ENCODE assay signal across 22 cellular contexts in the genomic region with DNA sequence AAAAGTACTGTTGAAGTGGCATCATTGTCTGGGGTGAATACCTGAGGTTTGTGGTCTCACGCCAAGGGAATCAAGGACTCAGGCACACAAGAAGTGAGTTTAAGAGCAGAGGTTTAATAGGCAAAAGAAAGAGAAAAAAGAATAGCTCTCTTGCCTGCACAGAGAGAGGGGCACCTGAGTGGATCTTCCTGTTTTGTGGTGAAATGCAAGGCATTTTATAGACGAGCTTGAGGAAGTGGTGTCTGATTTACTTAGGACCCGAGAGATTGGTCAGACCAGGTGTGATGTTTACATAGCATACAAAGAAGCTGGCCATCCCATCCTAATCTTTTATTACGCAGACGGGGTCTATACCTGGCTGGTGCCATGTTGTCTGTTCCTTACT. TPM values are rescaled to one million over a fixed set of nuclear protein-coding genes. Genes with fewer than 3 reads are reported as not detected.
DNase-seq lines count a peak whose midpoint lies in the region; ATAC-seq, FAIRE-seq and TF ChIP-seq lines count a peak whose summit lies in the region.
"Had no signal": no experiment of that assay in that cellular context is flagged by ENCODE, and none has a peak within 500 bp of the region (broad histone marks: within the 10 kb centered on the region; RNA-seq: fewer than 3 reads in every experiment).

No MANE protein-coding gene starts in this region.

- no peaks in the 10 kb centered on the region for H3K79me2 ChIP-seq in Karpas-422 (ENCODE audit: low read length)

- peaks cover 35% of the 10 kb centered on the region for H3K4me1 ChIP-seq in Karpas-422 (ENCODE audit: low read length)
- H3K4me1 ChIP-seq: adrenal gland, BE2C had no signal

- H3K36me3 ChIP-seq in Karpas-422 (ENCODE audit: insufficient read depth, low read length) = no peaks in the 10 kb centered on the region
- H3K36me3 ChIP-seq: adrenal gland, BE2C, heart right ventricle, transverse colon had no signal

- no peaks in the 10 kb centered on the region for H3K9me3 ChIP-seq in Karpas-422 (ENCODE audit: low read length)
- H3K9me3 ChIP-seq: adrenal gland, BE2C, heart right ventricle, transverse colon had no signal

- H2AFZ ChIP-seq in Karpas-422 (ENCODE audit: low read length) = no peak overlapping the region

- FAIRE-seq in GM12892 (lab: Jason Lieb, UNC) = peak; percentile 64
- FAIRE-seq: RCC 7860 had no signal

- no peaks in the 10 kb centered on the region for H3K9me2 ChIP-seq in Karpas-422 (replicated peaks; ENCODE audit: insufficient read depth, low read length)

- H3K27me3 ChIP-seq in Karpas-422 (ENCODE audit: low read length) = no peaks in the 10 kb centered on the region
- H3K27me3 ChIP-seq: BE2C, transverse colon had no signal

- H3K27ac ChIP-seq in Karpas-422 (ENCODE audit: low read length) = peak overlapping the region; percentile 90
- H3K27ac ChIP-seq: adrenal gland had no signal

- peak; percentile 11 for ATAC-seq in left colon

- TF ChIP-seq POLR2A in GM12892 (IDR thresholded peaks at IDR 0.05; ENCODE audit: low read depth, low read length) = no peak

- H4K20me1 ChIP-seq in Karpas-422 (ENCODE audit: insufficient read depth, low read depth, low read length) = no peaks in the 10 kb centered on the region

- intact Hi-C loops in left colon (cut with DNase I, micrococcal nuclease) = no loop called here

- H3K9ac ChIP-seq in Karpas-422 (ENCODE audit: low read length) = peak overlapping the region; percentile 53

- H3K4me2 ChIP-seq in Karpas-422 (ENCODE audit: low read depth, low read length, poor library complexity, severe bottlenecking) = peak overlapping the region; percentile 71

- DNase-seq in GM12892 (ENCODE audit: insufficient read length) = no peak
- peak; percentile 78 for DNase-seq in Karpas-422
- DNase-seq in NOMO-1 treated with DMSO at 0.1 percent for 48 hours (lab: John Stamatoyannopoulos, UW; ENCODE audit: unreplicated experiment) = peak; percentile 64
- no peak for DNase-seq in left colon
- DNase-seq in OCI-M2 (lab: John Stamatoyannopoulos, UW; ENCODE audit: unreplicated experiment) = no peak
- no peak for DNase-seq in hypothalamus (lab: John Stamatoyannopoulos, UW)
- no peak for DNase-seq in NCI-H1092 treated with DMSO at 0.1 percent for 48 hours (lab: John Stamatoyannopoulos, UW)
- DNase-seq: BE2C; central memory CD4-positive, alpha-beta T cell; effector CD4-positive, alpha-beta T cell; heart right ventricle; mesendoderm; NCI-H1417 treated with DMSO at 0.1 percent for 48 hours; SW 1271 had no signal

- peak overlapping the region; percentile 52 for H3K4me3 ChIP-seq in Karpas-422 (ENCODE audit: low read length)
- H3K4me3 ChIP-seq: adrenal gland, heart right ventricle, transverse colon had no signal

RNA-seq across cellular contexts. Expression of gene CCR5, which starts 13.2 kb away (rescaled TPM):
- 0.11 TPM for polyA plus RNA-seq in GM12892 (2012; ENCODE audit: missing spikeins)
- total RNA-seq in Karpas-422 (2014; rRNA removed; shearing (Covaris generic); ENCODE audit: low replicate concordance) = not detected in 2 replicates
- 1 to 10 TPM in 1 of 2 donors, under 1 TPM in 1; 0.55 to 1.8 TPM for total RNA-seq in left colon
- total RNA-seq: H4, NCI-H460, pulmonary artery endothelial cell had no signal
- polyA plus RNA-seq: neural cell had no signal

RNA-seq across cellular contexts. Expression of gene CCRL2, which starts 23.1 kb away (rescaled TPM):
- polyA plus RNA-seq in GM12892 (2012; ENCODE audit: missing spikeins) = 0.93 TPM
- 0.14 TPM in 1 of 2 replicates, not detected in the other for total RNA-seq in Karpas-422 (2014; rRNA removed; shearing (Covaris generic); ENCODE audit: low replicate concordance)
- 10 to 100 TPM; 18.3 to 19.4 TPM for total RNA-seq in left colon
- total RNA-seq: NCI-H460 had no signal
- polyA plus RNA-seq: neural cell had no signal

RNA-seq across cellular contexts. Expression of gene CCR2, which starts 30.0 kb away (rescaled TPM):
- polyA plus RNA-seq in GM12892 (2012; ENCODE audit: missing spikeins) = 0.42 TPM
- not detected in 2 replicates for total RNA-seq in Karpas-422 (2014; rRNA removed; shearing (Covaris generic); ENCODE audit: low replicate concordance)
- total RNA-seq in left colon = 1 to 10 TPM in 1 of 2 donors, under 1 TPM in 1; 0.37 to 3.7 TPM
- total RNA-seq: H4, NCI-H460, pulmonary artery endothelial cell had no signal
- polyA plus RNA-seq: fibroblast of lung, neural cell had no signal

Comparison
In these comparisons a context has a peak if more than half of its experiments do, and no peak if none do; other contexts are left out.
1. DNase-seq: peak in Karpas-422 (single experiment) and NOMO-1 treated with DMSO at 0.1 percent for 48 hours (single experiment); none in GM12892 (single experiment), left colon (0 of 2), OCI-M2 (single experiment), hypothalamus (0 of 51) and NCI-H1092 treated with DMSO at 0.1 percent for 48 hours (single experiment).
2. RNA of gene CCRL2, which starts 23.1 kb away (total RNA-seq): 18.3 to 19.4 TPM in left colon; 0.14 TPM in Karpas-422; every median in the first group is over 10 times any median in the second.